In the genomic region with DNA sequence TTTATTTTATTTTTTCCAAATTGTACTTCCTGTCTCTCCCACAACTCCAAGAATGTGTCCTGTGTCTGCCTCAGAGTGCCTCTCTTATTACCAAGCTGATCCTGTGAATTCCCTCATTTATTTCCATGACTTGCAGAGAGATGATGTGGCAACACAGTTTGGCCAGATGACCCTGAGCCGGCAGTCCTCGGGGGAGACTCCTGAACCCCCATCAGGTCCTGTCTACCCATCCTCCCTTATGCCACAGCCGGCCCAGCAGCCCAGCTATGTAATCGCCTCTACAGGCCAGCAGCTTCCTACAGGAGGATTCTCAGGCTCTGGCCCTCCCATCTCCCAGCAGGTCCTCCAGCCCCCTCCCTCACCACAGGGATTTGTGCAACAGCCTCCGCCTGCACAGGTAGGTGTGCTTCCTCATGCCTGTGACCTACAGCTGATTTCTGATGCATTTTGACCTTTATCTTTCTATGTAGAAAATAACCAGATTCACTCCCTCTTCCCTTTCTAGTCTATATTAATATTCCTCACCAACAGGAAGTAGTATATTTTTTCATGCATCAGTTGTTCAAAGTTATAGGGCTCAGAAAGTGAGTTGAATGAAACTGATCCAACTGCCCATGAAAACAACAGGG, we compare ENCODE assay signal across 30 cellular contexts.
DNase-seq lines count a peak whose midpoint lies in the region; ATAC-seq and TF ChIP-seq lines count a peak whose summit lies in the region.
"Had no signal": no experiment of that assay in that cellular context is flagged by ENCODE, and none has a peak within 500 bp of the region (broad histone marks: within the 10 kb centered on the region; RNA-seq: fewer than 3 reads in every experiment).

No MANE protein-coding gene starts in this region.

- H3K27me3 ChIP-seq in BLaER1, result no peaks in the 10 kb centered on the region
- no peaks in the 10 kb centered on the region for H3K27me3 ChIP-seq in RWPE2 (ENCODE audit: insufficient read depth, poor library complexity, severe bottlenecking)
- H3K27me3 ChIP-seq: ovary had no signal

- no peak overlapping the region for H3K27ac ChIP-seq in BLaER1
- no peak overlapping the region for H3K27ac ChIP-seq in RWPE2 (ENCODE audit: poor library complexity, severe bottlenecking)
- H3K27ac ChIP-seq: cardiac muscle cell, coronary artery, epithelial cell of prostate, KMS-11, ovary, WERI-Rb-1 had no signal

- ATAC-seq in RWPE2 (ENCODE audit: low read depth), result no peak
- no peak for ATAC-seq in HG03565 (IDR thresholded peaks at IDR 0.05; ENCODE audit: unreplicated experiment)
- ATAC-seq in HG03442 (IDR thresholded peaks at IDR 0.05; ENCODE audit: unreplicated experiment), result no peak
- ATAC-seq: natural killer cell; stimulated activated naive CD8-positive, alpha-beta T cell treated with anti-CD3 and anti-CD28 coated beads, Interleukin-15, Interleukin-2, amounts not matched to agents 100 U/mL and 50 U/mL, for 24 hours had no signal

- H3K27me3 Mint-ChIP-seq in glutamatergic neuron (ENCODE audit: unreplicated experiment) (peaks cover 7% of the 10 kb centered on the region), nephron progenitor cell (ENCODE audit: low read depth, poor library complexity) (peaks cover 7% of the 10 kb centered on the region)
- H3K27me3 Mint-ChIP-seq: activated naive CD4-positive, alpha-beta T cell treated with anti-CD3 and anti-CD28 coated beads, Interleukin-2, amount 50 U/mL, for 24 hours; T-cell had no signal

- peak overlapping the region; percentile 14 for H3K27ac Mint-ChIP-seq in glutamatergic neuron (ENCODE audit: unreplicated experiment)
- H3K27ac Mint-ChIP-seq in nephron progenitor cell, result peak overlapping the region; percentile 7
- H3K27ac Mint-ChIP-seq: activated naive CD4-positive, alpha-beta T cell treated with anti-CD3 and anti-CD28 coated beads, Interleukin-2, amount 50 U/mL, for 24 hours; activated T-helper 2 cell treated with anti-CD3 and anti-CD28 coated beads, Interferon-gamma antibody, Interleukin-2, Interleukin-4, amounts not matched to agents 10 μg/mL and 5 μg/mL and 100 μg/mL, durations not matched to agents 14 hours and 24 hours and 36 hours; natural killer cell; T-cell had no signal

- H3K9me3 ChIP-seq in BLaER1, result no peaks in the 10 kb centered on the region
- no peaks in the 10 kb centered on the region for H3K9me3 ChIP-seq in RWPE2 (ENCODE audit: severe bottlenecking)
- H3K9me3 ChIP-seq: ovary had no signal

- H3K4me2 ChIP-seq in BLaER1, result peak overlapping the region; percentile 10; the same call in 1 of the 2 replicates
- H3K4me2 ChIP-seq: KMS-11 had no signal

- no peak overlapping the region for H3K4me3 Mint-ChIP-seq in glutamatergic neuron (ENCODE audit: unreplicated experiment)
- H3K4me3 Mint-ChIP-seq in nephron progenitor cell, result no peak overlapping the region
- H3K4me3 Mint-ChIP-seq: activated naive CD4-positive, alpha-beta T cell treated with anti-CD3 and anti-CD28 coated beads, Interleukin-2, amount 50 U/mL, for 24 hours; natural killer cell; T-cell had no signal

- H4K20me1 ChIP-seq in BLaER1, result peaks cover 53% of the 10 kb centered on the region

- H3K4me1 Mint-ChIP-seq in glutamatergic neuron (ENCODE audit: low read depth, unreplicated experiment), result peaks cover 39% of the 10 kb centered on the region
- peaks cover 30% of the 10 kb centered on the region for H3K4me1 Mint-ChIP-seq in nephron progenitor cell
- H3K4me1 Mint-ChIP-seq: activated naive CD4-positive, alpha-beta T cell treated with anti-CD3 and anti-CD28 coated beads, Interleukin-2, amount 50 U/mL, for 24 hours; natural killer cell; T-cell had no signal

- no peaks in the 10 kb centered on the region for H3K9me3 Mint-ChIP-seq in glutamatergic neuron (ENCODE audit: unreplicated experiment)
- H3K9me3 Mint-ChIP-seq in nephron progenitor cell, result no peaks in the 10 kb centered on the region
- H3K9me3 Mint-ChIP-seq: activated naive CD4-positive, alpha-beta T cell treated with anti-CD3 and anti-CD28 coated beads, Interleukin-2, amount 50 U/mL, for 24 hours; activated T-helper 2 cell treated with anti-CD3 and anti-CD28 coated beads, Interferon-gamma antibody, Interleukin-2, Interleukin-4, amounts not matched to agents 10 μg/mL and 5 μg/mL and 100 μg/mL, durations not matched to agents 14 hours and 24 hours and 36 hours; T-cell had no signal

- H3K4me3 ChIP-seq in BLaER1 (no peak overlapping the region), RWPE2 (ENCODE audit: severe bottlenecking) (no peak overlapping the region)
- H3K4me3 ChIP-seq: cardiac muscle cell, coronary artery, ovary had no signal

- H3K9ac ChIP-seq in BLaER1, result no peak overlapping the region
- H3K9ac ChIP-seq: KMS-11 had no signal

- H3K36me3 Mint-ChIP-seq in glutamatergic neuron (ENCODE audit: unreplicated experiment), result no peaks in the 10 kb centered on the region
- no peaks in the 10 kb centered on the region for H3K36me3 Mint-ChIP-seq in nephron progenitor cell (ENCODE audit: low read depth)
- H3K36me3 Mint-ChIP-seq: activated naive CD4-positive, alpha-beta T cell treated with anti-CD3 and anti-CD28 coated beads, Interleukin-2, amount 50 U/mL, for 24 hours; natural killer cell; T-cell had no signal

- H3K36me3 ChIP-seq in BLaER1 (peaks cover 92% of the 10 kb centered on the region), RWPE2 (ENCODE audit: low read depth) (no peaks in the 10 kb centered on the region)
- H3K36me3 ChIP-seq: cardiac muscle cell, ovary, WERI-Rb-1 had no signal

- TF ChIP-seq CTCF in RWPE2 (IDR thresholded peaks at IDR 0.05; ENCODE audit: poor library complexity, severe bottlenecking), result no peak
- TF ChIP-seq CTCF in glutamatergic neuron (IDR thresholded peaks at IDR 0.05; ENCODE audit: partially characterized antibody, unreplicated experiment), result no peak
- no peak for TF ChIP-seq CTCF in nephron progenitor cell (IDR thresholded peaks at IDR 0.05)

- peak; percentile 27 for DNase-seq in RWPE2 (ENCODE audit: low spot score)
- peak; percentile 29 for DNase-seq in glutamatergic neuron
- peak; percentile 13 for DNase-seq in nephron progenitor cell
- DNase-seq in HK-2 (ENCODE audit: unreplicated experiment), result no peak
- DNase-seq in NCI-H1048 (lab: John Stamatoyannopoulos, UW), result no peak
- DNase-seq: activated CD4-positive, alpha-beta T cell treated with anti-CD3 and anti-CD28 coated beads for 48 hours; activated T-cell treated with anti-CD3 and anti-CD28 coated beads for 4 hours; Calu3; DMS79 treated with DMSO at 0.1 percent for 48 hours; effector CD8-positive, alpha-beta T cell; GOT3; kidney; natural killer cell; NCI-H2107; NCI-H345; NCI-H69; ovary; small intestine; stimulated activated naive CD8-positive, alpha-beta T cell treated with anti-CD3 and anti-CD28 coated beads, Interleukin-15, Interleukin-2, amounts not matched to agents 100 U/mL and 50 U/mL, for 24 hours; T-cell; WERI-Rb-1 had no signal

- H3K4me1 ChIP-seq in BLaER1 (peaks cover 8% of the 10 kb centered on the region), RWPE2 (ENCODE audit: insufficient read depth, poor library complexity, severe bottlenecking) (no peaks in the 10 kb centered on the region)

Comparison
In these comparisons a context has a peak if more than half of its experiments do, and no peak if none do; other contexts are left out.
1. DNase-seq: peak in RWPE2 (single experiment), glutamatergic neuron (single experiment) and nephron progenitor cell (single experiment); none in HK-2 (single experiment) and NCI-H1048 (single experiment).